In the genomic region with DNA sequence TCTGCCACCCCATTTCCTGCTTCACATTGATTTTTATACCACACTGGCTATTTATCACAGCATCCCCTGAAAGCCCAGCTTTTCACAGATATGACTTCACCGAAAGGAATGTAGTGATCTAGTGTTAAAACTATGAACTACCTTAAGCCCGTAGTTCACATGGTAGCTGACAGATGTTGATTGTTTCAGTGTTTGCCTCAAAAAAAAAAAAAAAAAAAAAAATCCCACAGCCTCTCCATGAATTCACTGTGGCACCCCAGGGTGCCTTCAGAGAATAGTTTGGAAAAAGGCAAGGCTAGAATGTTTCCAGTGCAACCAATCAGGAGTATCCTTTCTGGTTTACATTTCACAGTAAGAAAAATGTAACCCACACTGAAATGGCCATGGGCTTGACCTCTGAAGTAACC, we compare ENCODE assay signal across 16 cellular contexts. TPM values are rescaled to one million over a fixed set of nuclear protein-coding genes. Genes with fewer than 3 reads are reported as not detected.
DNase-seq lines count a peak whose midpoint lies in the region; ATAC-seq, FAIRE-seq and TF ChIP-seq lines count a peak whose summit lies in the region.
"Had no signal": no experiment of that assay in that cellular context is flagged by ENCODE, and none has a peak within 500 bp of the region (broad histone marks: within the 10 kb centered on the region; RNA-seq: fewer than 3 reads in every experiment).

No MANE protein-coding gene starts in this region.

- no peak overlapping the region for H3K27ac Mint-ChIP-seq in activated CD8-positive, alpha-beta T cell treated with anti-CD3 and anti-CD28 coated beads for 36 hours
- H3K27ac Mint-ChIP-seq in activated T-helper 1 cell treated with anti-CD3 and anti-CD28 coated beads, Interleukin-12 subunit alpha, Interleukin-12 subunit beta, Interleukin-2, Interleukin-4 antibody, amounts not matched to agents 30 ng/mL and 10 ng/mL and 1 ng/mL, durations not matched to agents 14 hours and 24 hours and 36 hours: no peak overlapping the region
- H3K27ac Mint-ChIP-seq: IgD-negative memory B cell; T-helper 2 cell treated with Interferon-gamma antibody and Interleukin-4, amounts not matched to agents 5 μg/mL and 100 μg/mL, for 36 hours had no signal

- TF ChIP-seq CTCF in AG04449 (IDR thresholded peaks at IDR 0.05; ENCODE audit: insufficient read depth, low read length, missing control alignments): no peak
- TF ChIP-seq CTCF in activated CD8-positive, alpha-beta T cell treated with anti-CD3 and anti-CD28 coated beads for 36 hours (IDR thresholded peaks at IDR 0.05): no peak

- no peaks in the 10 kb centered on the region for H3K36me3 Mint-ChIP-seq in activated CD8-positive, alpha-beta T cell treated with anti-CD3 and anti-CD28 coated beads for 36 hours (ENCODE audit: low read depth)
- H3K36me3 Mint-ChIP-seq in activated T-helper 1 cell treated with anti-CD3 and anti-CD28 coated beads, Interleukin-12 subunit alpha, Interleukin-12 subunit beta, Interleukin-2, Interleukin-4 antibody, amounts not matched to agents 30 ng/mL and 10 ng/mL and 1 ng/mL, durations not matched to agents 14 hours and 24 hours and 36 hours (ENCODE audit: low read depth): no peaks in the 10 kb centered on the region

- CTCF ChIA-PET in AG04449 (lab: Yijun Ruan, JAX): no interaction called here
- CTCF ChIA-PET in activated CD8-positive, alpha-beta T cell treated with anti-CD3 and anti-CD28 coated beads for 36 hours (lab: Charles Lee): no interaction called here

- H3K9me3 Mint-ChIP-seq in activated CD8-positive, alpha-beta T cell treated with anti-CD3 and anti-CD28 coated beads for 36 hours: no peaks in the 10 kb centered on the region
- no peaks in the 10 kb centered on the region for H3K9me3 Mint-ChIP-seq in activated T-helper 1 cell treated with anti-CD3 and anti-CD28 coated beads, Interleukin-12 subunit alpha, Interleukin-12 subunit beta, Interleukin-2, Interleukin-4 antibody, amounts not matched to agents 30 ng/mL and 10 ng/mL and 1 ng/mL, durations not matched to agents 14 hours and 24 hours and 36 hours
- H3K9me3 Mint-ChIP-seq: H9; T-helper 2 cell treated with Interferon-gamma antibody and Interleukin-4, amounts not matched to agents 5 μg/mL and 100 μg/mL, for 36 hours had no signal

- FAIRE-seq in HTR-8/SVneo (lab: Jason Lieb, UNC): peak; percentile 38

- no peaks in the 10 kb centered on the region for H3K4me1 Mint-ChIP-seq in activated CD8-positive, alpha-beta T cell treated with anti-CD3 and anti-CD28 coated beads for 36 hours (ENCODE audit: low read depth)
- no peaks in the 10 kb centered on the region for H3K4me1 Mint-ChIP-seq in activated T-helper 1 cell treated with anti-CD3 and anti-CD28 coated beads, Interleukin-12 subunit alpha, Interleukin-12 subunit beta, Interleukin-2, Interleukin-4 antibody, amounts not matched to agents 30 ng/mL and 10 ng/mL and 1 ng/mL, durations not matched to agents 14 hours and 24 hours and 36 hours (ENCODE audit: low read depth)
- H3K4me1 Mint-ChIP-seq: IgD-negative memory B cell had no signal

- DNase-seq in AG04449 (ENCODE audit: low read depth, low spot score) (peak; percentile 19), HTR-8/SVneo (ENCODE audit: insufficient read length, low spot score) (peak; percentile 86), astrocyte of the hippocampus (ENCODE audit: low read depth, low spot score) (peak; percentile 92), iPS-NIHi7 (ENCODE audit: extremely low spot score) (peak; percentile 43), hypothalamus (lab: John Stamatoyannopoulos, UW) (no peak)
- no peak for DNase-seq in activated CD8-positive, alpha-beta T cell treated with anti-CD3 and anti-CD28 coated beads for 36 hours
- DNase-seq in activated T-helper 1 cell treated with anti-CD3 and anti-CD28 coated beads, Interleukin-12 subunit alpha, Interleukin-12 subunit beta, Interleukin-2, Interleukin-4 antibody, amounts not matched to agents 30 ng/mL and 10 ng/mL and 1 ng/mL, durations not matched to agents 14 hours and 24 hours and 36 hours (ENCODE audit: low spot score): no peak
- DNase-seq: activated T-cell treated with anti-CD3 and anti-CD28 coated beads for 4 hours; H9; NCI-H526 treated with DMSO at 0.1 percent for 48 hours; stimulated activated CD4-positive, alpha-beta T cell treated with anti-CD3 and anti-CD28 coated beads, Interleukin-12 subunit alpha, Interleukin-12 subunit beta, amount 100 ng/mL, for 4 hours; stomach had no signal

- no peaks in the 10 kb centered on the region for H3K27me3 Mint-ChIP-seq in activated CD8-positive, alpha-beta T cell treated with anti-CD3 and anti-CD28 coated beads for 36 hours
- H3K27me3 Mint-ChIP-seq in activated T-helper 1 cell treated with anti-CD3 and anti-CD28 coated beads, Interleukin-12 subunit alpha, Interleukin-12 subunit beta, Interleukin-2, Interleukin-4 antibody, amounts not matched to agents 30 ng/mL and 10 ng/mL and 1 ng/mL, durations not matched to agents 14 hours and 24 hours and 36 hours (ENCODE audit: insufficient read depth): peaks cover 2% of the 10 kb centered on the region

- ATAC-seq in GM18867 (IDR thresholded peaks at IDR 0.05; ENCODE audit: unreplicated experiment): no peak
- ATAC-seq in activated CD8-positive, alpha-beta T cell treated with anti-CD3 and anti-CD28 coated beads for 36 hours: no peak

- POLR2A ChIA-PET in AG04449 (lab: Yijun Ruan, JAX): interaction anchor here (0.5 to 1.1 kb wide), 3 partner anchors 35 to 932 kb away, joined by 3 to 5 read pairs (median 3); no protein-coding TSS in a partner anchor
- POLR2A ChIA-PET in activated CD8-positive, alpha-beta T cell treated with anti-CD3 and anti-CD28 coated beads for 36 hours (lab: Charles Lee): no interaction called here

- intact Hi-C loops in activated CD8-positive, alpha-beta T cell treated with anti-CD3 and anti-CD28 coated beads for 36 hours (cut with micrococcal nuclease): no loop called here
- intact Hi-C loops in activated T-helper 1 cell treated with anti-CD3 and anti-CD28 coated beads, Interleukin-12 subunit alpha, Interleukin-12 subunit beta, Interleukin-2, Interleukin-4 antibody, amounts not matched to agents 30 ng/mL and 10 ng/mL and 1 ng/mL, durations not matched to agents 14 hours and 24 hours and 36 hours (cut with micrococcal nuclease): no loop called here

- no peak overlapping the region for H3K4me3 Mint-ChIP-seq in activated CD8-positive, alpha-beta T cell treated with anti-CD3 and anti-CD28 coated beads for 36 hours
- H3K4me3 Mint-ChIP-seq in activated T-helper 1 cell treated with anti-CD3 and anti-CD28 coated beads, Interleukin-12 subunit alpha, Interleukin-12 subunit beta, Interleukin-2, Interleukin-4 antibody, amounts not matched to agents 30 ng/mL and 10 ng/mL and 1 ng/mL, durations not matched to agents 14 hours and 24 hours and 36 hours: no peak overlapping the region
- H3K4me3 Mint-ChIP-seq: H9; IgD-negative memory B cell; T-helper 2 cell treated with Interferon-gamma antibody and Interleukin-4, amounts not matched to agents 5 μg/mL and 100 μg/mL, for 36 hours had no signal

- no peak overlapping the region for H3K4me3 ChIP-seq in AG04449 (ENCODE audit: low read depth, low read length)
- H3K4me3 ChIP-seq: BLaER1 treated with 17β-estradiol and CSF1 and Interleukin-3, amounts not matched to agents 10 nM and 100 nM; stomach had no signal

RNA-seq across cellular contexts. Expression of gene GLIS3, which starts 37.1 kb away (rescaled TPM):
- total RNA-seq in activated CD8-positive, alpha-beta T cell treated with anti-CD3 and anti-CD28 coated beads for 36 hours: 1 to 10 TPM; 1.5 to 2.1 TPM
- 3.3 and 4.0 TPM in 2 replicates for total RNA-seq in activated T-helper 1 cell treated with anti-CD3 and anti-CD28 coated beads, Interleukin-12 subunit alpha, Interleukin-12 subunit beta, Interleukin-2, Interleukin-4 antibody, amounts not matched to agents 30 ng/mL and 10 ng/mL and 1 ng/mL, durations not matched to agents 14 hours and 24 hours and 36 hours

Comparison
In these comparisons a context has a peak if more than half of its experiments do, and no peak if none do; other contexts are left out.
1. DNase-seq: peak in AG04449 (single experiment), HTR-8/SVneo (single experiment), astrocyte of the hippocampus (single experiment) and iPS-NIHi7 (single experiment); none in activated CD8-positive, alpha-beta T cell treated with anti-CD3 and anti-CD28 coated beads for 36 hours (single experiment), hypothalamus (0 of 51) and activated T-helper 1 cell treated with anti-CD3 and anti-CD28 coated beads, Interleukin-12 subunit alpha, Interleukin-12 subunit beta, Interleukin-2, Interleukin-4 antibody, amounts not matched to agents 30 ng/mL and 10 ng/mL and 1 ng/mL, durations not matched to agents 14 hours and 24 hours and 36 hours (single experiment).